ENCODE assay signal across 17 cellular contexts in genomic region chr13:76754414-76754813, GRCh38.
A peak's percentile ranks its signal among the peaks of the same experiment; 100 is the strongest.
DNase-seq lines count a peak whose midpoint lies in the region; ATAC-seq and TF ChIP-seq lines count a peak whose summit lies in the region.
"Had no signal": no experiment of that assay in that cellular context is flagged by ENCODE, and none has a peak within 500 bp of the region (broad histone marks: within the 10 kb centered on the region; RNA-seq: fewer than 3 reads in every experiment).

No MANE protein-coding gene starts in this region.

- in situ Hi-C loops in astrocyte of the spinal cord (cut with HindIII; ENCODE audit: low sequenced_read_pairs) = no loop called here

- TF ChIP-seq CTCF in astrocyte of the spinal cord (IDR thresholded peaks at IDR 0.05; ENCODE audit: low read depth, low read length) (no peak), foreskin keratinocyte (conservative IDR thresholded peaks at IDR 0.05) (no peak)

- H3K4me1 ChIP-seq in foreskin keratinocyte = no peaks in the 10 kb centered on the region
- H3K4me1 ChIP-seq: SJSA1, uterus had no signal

- no peak overlapping the region for H3K4me3 ChIP-seq in astrocyte of the spinal cord (ENCODE audit: low read depth, low read length)
- H3K4me3 ChIP-seq: SJSA1, spleen, uterus had no signal

- no peak overlapping the region for H3K27ac ChIP-seq in foreskin keratinocyte
- H3K27ac ChIP-seq: SJSA1, uterus had no signal

- DNase-seq in HT1080 (ENCODE audit: low read depth) (peak; percentile 34), astrocyte of the spinal cord (ENCODE audit: low read depth, low spot score) (peak; percentile 70), foreskin keratinocyte (peak; percentile 44 to 70), pons (ENCODE audit: low spot score) (peak; percentile 19), NK-92 (lab: John Stamatoyannopoulos, UW; ENCODE audit: unreplicated experiment) (no peak), NCI-H748 (lab: John Stamatoyannopoulos, UW; ENCODE audit: unreplicated experiment) (no peak)
- DNase-seq: activated CD4-positive, alpha-beta T cell treated with anti-CD3 and anti-CD28 coated beads, Interleukin-2, amount 10 ng/mL, durations not matched to agents 7 days and 5 days; activated naive CD8-positive, alpha-beta T cell treated with anti-CD3 and anti-CD28 coated beads, Interleukin-2, amount 10 ng/mL, durations not matched to agents 7 days and 5 days; activated T-cell treated with anti-CD3 and anti-CD28 coated beads, Interleukin-2, amount 50 U/mL, for 1 hour; cortex of kidney; nucleus accumbens; spleen had no signal

- no peak for ATAC-seq in foreskin keratinocyte
- ATAC-seq in HG02798 (IDR thresholded peaks at IDR 0.05; ENCODE audit: poor library complexity, unreplicated experiment) = no peak
- no peak for ATAC-seq in HG02973 (IDR thresholded peaks at IDR 0.05; ENCODE audit: unreplicated experiment)
- ATAC-seq: esophagus mucosa had no signal

- no peaks in the 10 kb centered on the region for H3K27me3 ChIP-seq in foreskin keratinocyte
- H3K27me3 ChIP-seq: SJSA1, spleen, uterus had no signal

Comparison
In these comparisons a context has a peak if more than half of its experiments do, and no peak if none do; other contexts are left out.
1. DNase-seq: peak in HT1080 (single experiment), astrocyte of the spinal cord (single experiment), foreskin keratinocyte (2 of 2) and pons (single experiment); none in NK-92 (single experiment) and NCI-H748 (single experiment).